ENCODE assay signal across 9 cellular contexts in genomic region chr12:4031703-4032291, GRCh38.
DNase-seq lines count a peak whose midpoint lies in the region; ATAC-seq and TF ChIP-seq lines count a peak whose summit lies in the region.
"Had no signal": no experiment of that assay in that cellular context is flagged by ENCODE, and none has a peak within 500 bp of the region (broad histone marks: within the 10 kb centered on the region; RNA-seq: fewer than 3 reads in every experiment).

No MANE protein-coding gene starts in this region.

- peak overlapping the region; percentile 43 to 55 (median 52) for H3K4me3 ChIP-seq in stomach
- H3K4me3 ChIP-seq in H7 (ENCODE audit: insufficient read depth, low read depth, low read length), result no peak overlapping the region

- DNase-seq in HT-29 (ENCODE audit: low spot score) (peak; percentile 29), iris pigment epithelial cell (ENCODE audit: low read depth) (peak; percentile 75), stomach (no peak), NCI-H128 (lab: John Stamatoyannopoulos, UW; ENCODE audit: unreplicated experiment) (no peak), NCI-H524 treated with DMSO at 0.1 percent for 48 hours (lab: John Stamatoyannopoulos, UW) (no peak), H7 (no peak)
- no peak for DNase-seq in activated naive CD8-positive, alpha-beta T cell treated with anti-CD3 and anti-CD28 coated beads, Interleukin-2, amount 50 U/mL, for 24 hours

- no peak for TF ChIP-seq CTCF in stomach (IDR thresholded peaks at IDR 0.05)

- H3K27me3 Mint-ChIP-seq in activated naive CD8-positive, alpha-beta T cell treated with anti-CD3 and anti-CD28 coated beads, Interleukin-2, amount 50 U/mL, for 24 hours, result no peaks in the 10 kb centered on the region

- no peaks in the 10 kb centered on the region for H3K36me3 Mint-ChIP-seq in activated naive CD8-positive, alpha-beta T cell treated with anti-CD3 and anti-CD28 coated beads, Interleukin-2, amount 50 U/mL, for 24 hours (ENCODE audit: low read depth)
- H3K36me3 Mint-ChIP-seq: activated naive CD4-positive, alpha-beta T cell treated with anti-CD3 and anti-CD28 coated beads, Interleukin-2, amount 50 U/mL, for 72 hours had no signal

- no peak for TF ChIP-seq POLR2A in stomach (IDR thresholded peaks at IDR 0.05)

- no peaks in the 10 kb centered on the region for H3K36me3 ChIP-seq in stomach
- no peaks in the 10 kb centered on the region for H3K36me3 ChIP-seq in H7 (replicated peaks; ENCODE audit: control insufficient read depth, insufficient read depth, low read length)

- H3K27ac ChIP-seq in stomach, result peak overlapping the region; percentile 19 to 92 (median 73)

- ATAC-seq in activated naive CD8-positive, alpha-beta T cell treated with anti-CD3 and anti-CD28 coated beads, Interleukin-2, amount 50 U/mL, for 24 hours, result no peak
- no peak for ATAC-seq in GM21737 (IDR thresholded peaks at IDR 0.05; ENCODE audit: unreplicated experiment)

- no peak for TF ChIP-seq EP300 in stomach (IDR thresholded peaks at IDR 0.05)

- H3K27me3 ChIP-seq in stomach, result no peaks in the 10 kb centered on the region
- H3K27me3 ChIP-seq in H7 (ENCODE audit: control insufficient read depth, insufficient read depth, low read length), result no peaks in the 10 kb centered on the region

- peak overlapping the region; percentile 37 for H3K4me3 Mint-ChIP-seq in activated naive CD8-positive, alpha-beta T cell treated with anti-CD3 and anti-CD28 coated beads, Interleukin-2, amount 50 U/mL, for 24 hours

- no peaks in the 10 kb centered on the region for H3K9me3 Mint-ChIP-seq in activated naive CD8-positive, alpha-beta T cell treated with anti-CD3 and anti-CD28 coated beads, Interleukin-2, amount 50 U/mL, for 24 hours
- H3K9me3 Mint-ChIP-seq: activated naive CD4-positive, alpha-beta T cell treated with anti-CD3 and anti-CD28 coated beads, Interleukin-2, amount 50 U/mL, for 72 hours had no signal

- H3K4me1 Mint-ChIP-seq in activated naive CD8-positive, alpha-beta T cell treated with anti-CD3 and anti-CD28 coated beads, Interleukin-2, amount 50 U/mL, for 24 hours, result peaks cover 31% of the 10 kb centered on the region

- H3K9me3 ChIP-seq in stomach, result no peaks in the 10 kb centered on the region

- H3K4me1 ChIP-seq in stomach, result peaks cover 6 to 24% (median 15%) of the 10 kb centered on the region in 4 donors

- 46 to 66% (median 56%) methylated on average over 19 to 30 of the region's 30 CpGs for whole genome bisulfite sequencing in stomach, 5 donors

- peak overlapping the region; percentile 74 for H3K27ac Mint-ChIP-seq in activated naive CD8-positive, alpha-beta T cell treated with anti-CD3 and anti-CD28 coated beads, Interleukin-2, amount 50 U/mL, for 24 hours
- H3K27ac Mint-ChIP-seq: activated naive CD4-positive, alpha-beta T cell treated with anti-CD3 and anti-CD28 coated beads, Interleukin-2, amount 50 U/mL, for 72 hours had no signal

- intact Hi-C loops in stomach (cut with DNase I; ENCODE audit: low total_unique reads), result no loop called here

Comparison
In these comparisons a context has a peak if more than half of its experiments do, and no peak if none do; other contexts are left out.
1. DNase-seq: peak in HT-29 (single experiment) and iris pigment epithelial cell (single experiment); none in activated naive CD8-positive, alpha-beta T cell treated with anti-CD3 and anti-CD28 coated beads, Interleukin-2, amount 50 U/mL, for 24 hours (single experiment), stomach (single experiment), NCI-H128 (single experiment), NCI-H524 treated with DMSO at 0.1 percent for 48 hours (single experiment) and H7 (single experiment).